35 cellular contexts compared by ENCODE assay signal in genomic region chr20:2880650-2881049, GRCh38.
"Had no signal": no experiment of that assay in that cellular context is flagged by ENCODE, and none has a peak within 500 bp of the region (broad histone marks: within the 10 kb centered on the region; RNA-seq: fewer than 3 reads in every experiment).

No MANE protein-coding gene starts in this region.

- H3K27ac ChIP-seq: ascending aorta, breast epithelium, colonic mucosa, epithelial cell of prostate, gastroesophageal sphincter, WERI-Rb-1 had no signal

- H3K4me3 ChIP-seq: ascending aorta, breast epithelium, cardiac muscle cell, colonic mucosa, esophagus squamous epithelium, gastroesophageal sphincter had no signal

- H3K27me3 ChIP-seq: ascending aorta, breast epithelium, cardiac muscle cell, colonic mucosa, esophagus squamous epithelium, gastroesophageal sphincter had no signal

- FAIRE-seq: endometrium, endothelial cell of umbilical vein had no signal

- H3K9me3 ChIP-seq: ascending aorta, breast epithelium, colonic mucosa, esophagus squamous epithelium, gastroesophageal sphincter had no signal

- H3K27ac Mint-ChIP-seq: activated CD4-positive, alpha-beta memory T cell treated with anti-CD3 and anti-CD28 coated beads for 36 hours; activated CD4-positive, alpha-beta T cell treated with anti-CD3 and anti-CD28 coated beads for 36 hours; activated CD4-positive, alpha-beta T cell treated with anti-CD3 and anti-CD28 coated beads, Interleukin-2, amount 10 ng/mL, durations not matched to agents 24 days and 14 days; activated CD8-positive, alpha-beta memory T cell treated with anti-CD3 and anti-CD28 coated beads, Interleukin-2, amount 10 ng/mL, durations not matched to agents 7 days and 5 days; activated CD8-positive, alpha-beta T cell treated with anti-CD3 and anti-CD28 coated beads, Interleukin-2, amount 10 ng/mL, durations not matched to agents 7 days and 5 days; activated naive CD8-positive, alpha-beta T cell; activated T-helper 17 cell treated with anti-CD3 and anti-CD28 coated beads, Interleukin-2, amount 50 U/mL, for 72 hours; T-cell; T-helper 1 cell treated with Interleukin-12 subunit alpha and Interleukin-12 subunit beta and Interleukin-4 antibody, amounts not matched to agents 30 μg/mL and 1 μg/mL, for 36 hours; T-helper 2 cell treated with Interferon-gamma antibody and Interleukin-4, amounts not matched to agents 5 μg/mL and 100 μg/mL, for 36 hours had no signal

- H3K9me3 Mint-ChIP-seq: activated CD4-positive, alpha-beta memory T cell treated with anti-CD3 and anti-CD28 coated beads for 36 hours; activated CD4-positive, alpha-beta T cell treated with anti-CD3 and anti-CD28 coated beads, Interleukin-2, amount 10 ng/mL, durations not matched to agents 24 days and 14 days; activated T-helper 17 cell treated with anti-CD3 and anti-CD28 coated beads, Interleukin-2, amount 50 U/mL, for 72 hours; T-cell; T-helper 1 cell treated with Interleukin-12 subunit alpha and Interleukin-12 subunit beta and Interleukin-4 antibody, amounts not matched to agents 30 μg/mL and 1 μg/mL, for 36 hours; T-helper 2 cell treated with Interferon-gamma antibody and Interleukin-4, amounts not matched to agents 5 μg/mL and 100 μg/mL, for 36 hours had no signal

- H3K4me3 Mint-ChIP-seq: activated CD4-positive, alpha-beta memory T cell treated with anti-CD3 and anti-CD28 coated beads for 36 hours; activated CD4-positive, alpha-beta T cell treated with anti-CD3 and anti-CD28 coated beads for 36 hours; activated CD4-positive, alpha-beta T cell treated with anti-CD3 and anti-CD28 coated beads, Interleukin-2, amount 10 ng/mL, durations not matched to agents 24 days and 14 days; activated CD8-positive, alpha-beta memory T cell treated with anti-CD3 and anti-CD28 coated beads, Interleukin-2, amount 10 ng/mL, durations not matched to agents 7 days and 5 days; activated CD8-positive, alpha-beta T cell treated with anti-CD3 and anti-CD28 coated beads, Interleukin-2, amount 10 ng/mL, durations not matched to agents 7 days and 5 days; activated naive CD8-positive, alpha-beta T cell; activated T-helper 17 cell treated with anti-CD3 and anti-CD28 coated beads, Interleukin-2, amount 50 U/mL, for 72 hours; T-cell; T-helper 1 cell treated with Interleukin-12 subunit alpha and Interleukin-12 subunit beta and Interleukin-4 antibody, amounts not matched to agents 30 μg/mL and 1 μg/mL, for 36 hours; T-helper 2 cell treated with Interferon-gamma antibody and Interleukin-4, amounts not matched to agents 5 μg/mL and 100 μg/mL, for 36 hours had no signal

- H3K36me3 ChIP-seq: ascending aorta, breast epithelium, cardiac muscle cell, colonic mucosa, gastroesophageal sphincter had no signal

- ATAC-seq: activated CD4-positive, alpha-beta T cell treated with anti-CD3 and anti-CD28 coated beads for 36 hours; activated CD8-positive, alpha-beta memory T cell treated with anti-CD3 and anti-CD28 coated beads, Interleukin-2, amount 10 ng/mL, durations not matched to agents 7 days and 5 days; activated CD8-positive, alpha-beta T cell treated with anti-CD3 and anti-CD28 coated beads, Interleukin-2, amount 10 ng/mL, durations not matched to agents 7 days and 5 days; activated T-helper 17 cell treated with anti-CD3 and anti-CD28 coated beads, Interleukin-2, amount 50 U/mL, for 72 hours; gastroesophageal sphincter; T-cell had no signal

- DNase-seq: activated CD4-positive, alpha-beta memory T cell treated with anti-CD3 and anti-CD28 coated beads for 36 hours; activated CD4-positive, alpha-beta T cell treated with anti-CD3 and anti-CD28 coated beads for 36 hours; activated CD4-positive, alpha-beta T cell treated with anti-CD3 and anti-CD28 coated beads, Interleukin-2, amount 10 ng/mL, durations not matched to agents 24 days and 14 days; activated CD4-positive, CD25-positive, alpha-beta regulatory T cell; activated CD4-positive, CD25-positive, alpha-beta regulatory T cell treated with anti-CD3 and anti-CD28 coated beads, Interleukin-2, amount 50 U/mL, for 72 hours; activated CD8-positive, alpha-beta memory T cell treated with anti-CD3 and anti-CD28 coated beads, Interleukin-2, amount 10 ng/mL, durations not matched to agents 7 days and 5 days; activated CD8-positive, alpha-beta memory T cell treated with anti-CD3 and anti-CD28 coated beads, Interleukin-2, amount 50 U/mL, for 4 hours; activated CD8-positive, alpha-beta T cell treated with anti-CD3 and anti-CD28 coated beads, Interleukin-2, amount 10 ng/mL, durations not matched to agents 7 days and 5 days; activated effector memory CD4-positive, alpha-beta T cell treated with Interleukin-2 at 50 U/mL for 16 hours; activated gamma-delta T cell treated with Interleukin-2 at 50 U/mL for 16 hours; activated naive CD4-positive, alpha-beta T cell treated with anti-CD3 and anti-CD28 coated beads, Interleukin-2, amount 50 U/mL, for 16 hours; activated naive CD4-positive, alpha-beta T cell treated with Interleukin-2 at 50 U/mL for 16 hours; activated T-cell treated with anti-CD3 and anti-CD28 coated beads, Interleukin-2, amount 50 U/mL, for 1 hour; central memory CD4-positive, alpha-beta T cell; cerebellar nuclear complex; colonic mucosa; effector CD8-positive, alpha-beta T cell; esophagus squamous epithelium; foreskin melanocyte; SW 1271; T-cell; T1000; WERI-Rb-1 had no signal

- H3K4me1 ChIP-seq: colonic mucosa had no signal

- H3K27me3 Mint-ChIP-seq: activated CD4-positive, alpha-beta memory T cell treated with anti-CD3 and anti-CD28 coated beads for 36 hours; activated CD4-positive, alpha-beta T cell treated with anti-CD3 and anti-CD28 coated beads for 36 hours; activated CD4-positive, alpha-beta T cell treated with anti-CD3 and anti-CD28 coated beads, Interleukin-2, amount 10 ng/mL, durations not matched to agents 24 days and 14 days; activated CD8-positive, alpha-beta memory T cell treated with anti-CD3 and anti-CD28 coated beads, Interleukin-2, amount 10 ng/mL, durations not matched to agents 7 days and 5 days; activated naive CD8-positive, alpha-beta T cell; activated T-helper 17 cell treated with anti-CD3 and anti-CD28 coated beads, Interleukin-2, amount 50 U/mL, for 72 hours; brain; T-cell had no signal
